ENCODE assay signal across 8 cellular contexts in genomic region chr14:21268612-21269251, GRCh38. TPM values are rescaled to one million over a fixed set of nuclear protein-coding genes. Genes with fewer than 3 reads are reported as not detected.
A peak's percentile ranks its signal among the peaks of the same experiment; 100 is the strongest.
DNase-seq lines count a peak whose midpoint lies in the region; ATAC-seq and TF ChIP-seq lines count a peak whose summit lies in the region.

No MANE protein-coding gene starts in this region.

- TF ChIP-seq CTCF in activated CD8-positive, alpha-beta T cell treated with anti-CD3 and anti-CD28 coated beads for 36 hours (IDR thresholded peaks at IDR 0.05), result no peak
- TF ChIP-seq CTCF in osteoblast (IDR thresholded peaks at IDR 0.05; ENCODE audit: extremely low read depth, low read depth, low read length), result no peak

- peaks cover 54% of the 10 kb centered on the region for H3K36me3 Mint-ChIP-seq in activated CD8-positive, alpha-beta T cell treated with anti-CD3 and anti-CD28 coated beads for 36 hours (ENCODE audit: low read depth)

- DNase-seq in activated CD4-positive, alpha-beta T cell treated with anti-CD3 and anti-CD28 coated beads for 4 hours, result peak; percentile 39 to 40
- no peak for DNase-seq in activated CD4-positive, alpha-beta T cell treated with anti-CD3 and anti-CD28 coated beads, Interleukin-2, amount 50 U/mL, for 4 hours
- peak; percentile 17 for DNase-seq in NCI-H1694 treated with DMSO at 0.1 percent for 48 hours (lab: John Stamatoyannopoulos, UW)
- DNase-seq in activated CD8-positive, alpha-beta T cell treated with anti-CD3 and anti-CD28 coated beads for 36 hours, result peak; percentile 60
- peak; percentile 74 for DNase-seq in fibroblast of peridontal ligament (ENCODE audit: extremely low read depth)
- no peak for DNase-seq in osteoblast (ENCODE audit: insufficient read length, low spot score, missing footprints)
- DNase-seq in iPS-NIHi7 (ENCODE audit: extremely low spot score), result no peak

- peak overlapping the region; percentile 100 for H3K27ac Mint-ChIP-seq in activated CD8-positive, alpha-beta T cell treated with anti-CD3 and anti-CD28 coated beads for 36 hours

- no peaks in the 10 kb centered on the region for H3K9me3 ChIP-seq in osteoblast (ENCODE audit: low read depth, low read length)

- intact Hi-C loops in activated CD8-positive, alpha-beta T cell treated with anti-CD3 and anti-CD28 coated beads for 36 hours (cut with micrococcal nuclease), result loop anchor here (2.0 to 10.0 kb wide), 3 partner anchors 39 to 1276 kb away; partner anchors contain the start of gene SUPT16H

- peaks cover 38% of the 10 kb centered on the region for H3K4me1 ChIP-seq in osteoblast (ENCODE audit: insufficient read depth, low read length)

- peak overlapping the region; percentile 100 for H3K27ac ChIP-seq in osteoblast (ENCODE audit: low read depth, low read length)

- peaks cover 40% of the 10 kb centered on the region for H3K36me3 ChIP-seq in osteoblast (ENCODE audit: insufficient read depth, low read length)

- H3K4me3 Mint-ChIP-seq in activated CD8-positive, alpha-beta T cell treated with anti-CD3 and anti-CD28 coated beads for 36 hours, result peak overlapping the region; percentile 94

- no peaks in the 10 kb centered on the region for H3K27me3 Mint-ChIP-seq in activated CD8-positive, alpha-beta T cell treated with anti-CD3 and anti-CD28 coated beads for 36 hours

- no peaks in the 10 kb centered on the region for H3K27me3 ChIP-seq in osteoblast (ENCODE audit: insufficient read depth, low read length)

- POLR2A ChIA-PET in activated CD8-positive, alpha-beta T cell treated with anti-CD3 and anti-CD28 coated beads for 36 hours (lab: Charles Lee), result interaction anchor here (0.8 to 6.4 kb wide), 10 partner anchors 9 to 242 kb away, joined by 3 to 102 read pairs (median 6); partner anchors contain the start of genes METTL3 and SUPT16H

- H3K4me1 Mint-ChIP-seq in activated CD8-positive, alpha-beta T cell treated with anti-CD3 and anti-CD28 coated beads for 36 hours (ENCODE audit: low read depth), result peaks cover 31% of the 10 kb centered on the region

- peak overlapping the region; percentile 54 for H2AFZ ChIP-seq in osteoblast (ENCODE audit: low read length)

- peak overlapping the region; percentile 93 for H3K4me2 ChIP-seq in osteoblast (ENCODE audit: insufficient read depth, low read length)

- no peaks in the 10 kb centered on the region for H3K9me3 Mint-ChIP-seq in activated CD8-positive, alpha-beta T cell treated with anti-CD3 and anti-CD28 coated beads for 36 hours

- CTCF ChIA-PET in activated CD8-positive, alpha-beta T cell treated with anti-CD3 and anti-CD28 coated beads for 36 hours (lab: Charles Lee), result no interaction called here

- H3K4me3 ChIP-seq in osteoblast (ENCODE audit: insufficient read depth, low read length), result peak overlapping the region; percentile 100

- H3K79me2 ChIP-seq in osteoblast (ENCODE audit: insufficient read depth, low read length), result peaks cover 55% of the 10 kb centered on the region

- peaks cover 51% of the 10 kb centered on the region for H4K20me1 ChIP-seq in osteoblast (ENCODE audit: insufficient read depth, low read length)

- no peak for ATAC-seq in activated CD8-positive, alpha-beta T cell treated with anti-CD3 and anti-CD28 coated beads for 36 hours
- no peak for ATAC-seq in GM21576 (IDR thresholded peaks at IDR 0.05; ENCODE audit: unreplicated experiment)

RNA-seq across cellular contexts. Expression of gene HNRNPC, which starts 0.5 kb away (rescaled TPM):
- total RNA-seq in activated CD8-positive, alpha-beta T cell treated with anti-CD3 and anti-CD28 coated beads for 36 hours, result 1,000 to 10,000 TPM; 1,078 to 1,115 TPM
- total RNA-seq in osteoblast, result 402 and 446 TPM in 2 replicates

RNA-seq across cellular contexts. Expression of gene RPGRIP1, which starts 11.2 kb away (rescaled TPM):
- total RNA-seq in activated CD8-positive, alpha-beta T cell treated with anti-CD3 and anti-CD28 coated beads for 36 hours, result not detected
- under 0.01 TPM in 1 of 2 replicates, not detected in the other for total RNA-seq in osteoblast

Comparison
In these comparisons a context has a peak if more than half of its experiments do, and no peak if none do; other contexts are left out.
1. DNase-seq: peak in activated CD4-positive, alpha-beta T cell treated with anti-CD3 and anti-CD28 coated beads for 4 hours (2 of 2), NCI-H1694 treated with DMSO at 0.1 percent for 48 hours (single experiment), activated CD8-positive, alpha-beta T cell treated with anti-CD3 and anti-CD28 coated beads for 36 hours (single experiment) and fibroblast of peridontal ligament (single experiment); none in activated CD4-positive, alpha-beta T cell treated with anti-CD3 and anti-CD28 coated beads, Interleukin-2, amount 50 U/mL, for 4 hours (0 of 2), osteoblast (single experiment) and iPS-NIHi7 (single experiment).